Comparison of ENCODE assay signal across 8 cellular contexts in the genomic region with DNA sequence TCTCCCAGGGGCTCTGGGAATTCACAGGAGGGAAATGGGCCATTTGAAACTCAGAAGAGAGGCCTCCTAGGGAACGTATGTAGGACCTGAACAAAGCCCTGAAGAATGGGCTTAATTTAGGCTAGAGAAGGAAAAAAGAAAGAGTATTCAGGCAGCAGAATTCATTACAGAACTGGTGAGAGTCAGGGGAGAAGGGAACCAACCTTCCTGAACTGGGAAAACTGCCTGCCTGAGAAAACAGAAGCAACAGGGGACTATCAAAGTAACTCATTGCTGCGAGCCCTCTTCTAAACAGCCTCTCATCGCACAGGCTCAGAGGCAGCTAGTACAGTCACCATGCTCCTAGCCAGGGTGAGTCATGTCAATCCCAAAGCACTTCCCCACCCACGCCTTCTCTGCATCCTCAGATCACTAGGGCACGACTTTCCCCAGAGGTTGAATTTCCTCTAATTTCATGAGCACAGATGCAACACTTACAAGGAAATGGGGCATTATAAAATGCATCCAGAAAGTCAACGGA.
DNase-seq lines count a peak whose midpoint lies in the region; ATAC-seq and TF ChIP-seq lines count a peak whose summit lies in the region.

No MANE protein-coding gene starts in this region.

- H3K27ac ChIP-seq in HCT116 (ENCODE audit: low read depth, low read length) (peak overlapping the region; percentile 3; the same call in 1 of the 2 replicates), right lobe of liver (no peak overlapping the region), sigmoid colon (peak overlapping the region in 2 of 4 donors; percentile 43 to 49)

- RAD21 ChIA-PET in HCT116 (lab: Charles Lee; ENCODE audit: low non-redundant PET in 1 of 2, low total read pairs in 2 of 2, uncharacterized antibody in 2 of 2, unreplicated experiment in 2 of 2), result no interaction called here

- TF ChIP-seq RAD21 in HCT116 (IDR thresholded peaks at IDR 0.05; ENCODE audit: low read depth), result no peak

- peak overlapping the region; percentile 68 for H3K4me2 ChIP-seq in HCT116 (ENCODE audit: low read length)

- H3K9me2 ChIP-seq in HCT116 (ENCODE audit: insufficient read depth), result no peaks in the 10 kb centered on the region

- no peaks in the 10 kb centered on the region for H3K27me3 ChIP-seq in HCT116 (ENCODE audit: insufficient read depth, low read length)
- H3K27me3 ChIP-seq in right lobe of liver, result no peaks in the 10 kb centered on the region
- H3K27me3 ChIP-seq in sigmoid colon, result no peaks in the 10 kb centered on the region

- H3K9ac ChIP-seq in HCT116 (ENCODE audit: low read length), result peak overlapping the region; percentile 25

- H2AFZ ChIP-seq in HCT116 (ENCODE audit: low read depth, low read length, poor library complexity, severe bottlenecking), result peak overlapping the region; percentile 95

- no peak for TF ChIP-seq EP300 in sigmoid colon (IDR thresholded peaks at IDR 0.05)

- intact Hi-C loops in HCT116 (cut with micrococcal nuclease) (no loop called here), right lobe of liver (cut with DNase I) (no loop called here), sigmoid colon (cut with DNase I) (no loop called here)

- POLR2A ChIA-PET in HCT116 (lab: Charles Lee), result no interaction called here

- TF ChIP-seq CTCF in HCT116 (IDR thresholded peaks at IDR 0.05 in 2 of 3, conservative IDR thresholded peaks at IDR 0.05 in 1 of 3; ENCODE audit: borderline replicate concordance in 1 of 3, insufficient read depth in 1 of 3, low read depth in 2 of 3, low read length in 2 of 3) (no peak), cardiac fibroblast (IDR thresholded peaks at IDR 0.05; ENCODE audit: low read depth, low read length) (no peak), right lobe of liver (IDR thresholded peaks at IDR 0.05) (no peak), sigmoid colon (IDR thresholded peaks at IDR 0.05) (no peak)

- no peak for TF ChIP-seq POLR2A in HCT116 (IDR thresholded peaks at IDR 0.05; ENCODE audit: borderline replicate concordance, extremely low read depth, insufficient read depth, insufficient read length)
- TF ChIP-seq POLR2A in right lobe of liver (IDR thresholded peaks at IDR 0.05), result no peak
- TF ChIP-seq POLR2A in sigmoid colon (IDR thresholded peaks at IDR 0.05), result no peak

- BruUV-seq in HCT116 (replicated peaks; lab: Mats Ljungman, UMichigan), result no TSS peak

- no peaks in the 10 kb centered on the region for H3K9me3 ChIP-seq in HCT116 (ENCODE audit: control insufficient read depth in 1 of 2, insufficient read depth in 1 of 2, low read depth in 1 of 2, low read length in 2 of 2)
- no peaks in the 10 kb centered on the region for H3K9me3 ChIP-seq in right lobe of liver
- H3K9me3 ChIP-seq in sigmoid colon, result no peaks in the 10 kb centered on the region

- 43% methylated on average over 4 of the region's 6 CpGs for WGBS in right lobe of liver (ENCODE audit: insufficient coverage, low coverage, low lambda C conversion rate, missing lambda C conversion rate)
- WGBS in sigmoid colon, 2 donors, result 5 to 42% methylated on average over 6 of the region's 6 CpGs

- ATAC-seq in HCT116 (peak; percentile 96), right lobe of liver (peak; percentile 70 to 95 (median 80))

- H3K4me3 ChIP-seq in HCT116 (replicated peaks in 1 of 2; ENCODE audit: low read depth in 1 of 2, low read length in 2 of 2) (peak overlapping the region in 1 of 2 experiments; percentile 26; a peak in 2 of 4 replicates), cardiac fibroblast (replicated peaks in 1 of 2; ENCODE audit: low read depth in 2 of 2, low read length in 2 of 2) (no peak overlapping the region), right lobe of liver (no peak overlapping the region), sigmoid colon (no peak overlapping the region)

- H3K36me3 ChIP-seq in HCT116 (ENCODE audit: control insufficient read depth in 1 of 2, insufficient read depth in 2 of 2, low read length in 2 of 2) (no peaks in the 10 kb centered on the region), right lobe of liver (no peaks in the 10 kb centered on the region), sigmoid colon (no peaks in the 10 kb centered on the region)

- CTCF ChIA-PET in HCT116 (lab: Charles Lee), result no interaction called here

- no peaks in the 10 kb centered on the region for H4K20me1 ChIP-seq in HCT116 (ENCODE audit: insufficient read depth)

- no peaks in the 10 kb centered on the region for H3K79me2 ChIP-seq in HCT116 (ENCODE audit: insufficient read depth, low read length)

- DNase-seq in GM03348 (ENCODE audit: low spot score), result peak; percentile 94
- DNase-seq in HCT116 (ENCODE audit: low read depth, low spot score), result peak; percentile 77
- peak; percentile 80 for DNase-seq in NCI-H460 (ENCODE audit: extremely low read depth, low read depth)
- peak; percentile 91 to 96 for DNase-seq in cardiac fibroblast (ENCODE audit: low read depth in 2 of 2)
- peak in 1 of 3 donors; percentile 44 for DNase-seq in right lobe of liver
- no peak for DNase-seq in KG1 (lab: John Stamatoyannopoulos, UW)
- DNase-seq in sigmoid colon, result no peak
- DNase-seq in NCI-H1694 treated with DMSO at 0.1 percent for 48 hours (lab: John Stamatoyannopoulos, UW), result no peak

- H3K4me1 ChIP-seq in HCT116 (ENCODE audit: control insufficient read depth in 1 of 2, insufficient read depth in 2 of 2, low read length in 2 of 2), result peaks cover 14 to 23% of the 10 kb centered on the region in 2 experiments; a peak in 3 of 4 replicates
- no peaks in the 10 kb centered on the region for H3K4me1 ChIP-seq in right lobe of liver
- peaks cover 0 to 5% (median 0%) of the 10 kb centered on the region in 4 donors for H3K4me1 ChIP-seq in sigmoid colon

TF ChIP-seq in HCT116, 20 proteins besides CTCF, POLR2A, EP300 and RAD21:
- TF ChIP-seq MAX (IDR thresholded peaks at IDR 0.05) (peak; percentile 79), JUND (IDR thresholded peaks at IDR 0.05) (peak; percentile 86), EGR1 (IDR thresholded peaks at IDR 0.05; ENCODE audit: low read depth) (peak; percentile 99), SIN3A (IDR thresholded peaks at IDR 0.05; ENCODE audit: low read depth) (0 out of 2 replicates have a peak, but pooled peaks have one; percentile 28), TCF7L2 (IDR thresholded peaks at IDR 0.05; ENCODE audit: borderline replicate concordance, extremely low read depth, insufficient read depth, insufficient read length) (no peak), CBX3 (IDR thresholded peaks at IDR 0.05; ENCODE audit: low read depth) (peak; percentile 76; the same call in 1 of the 2 replicates), ELF1 (IDR thresholded peaks at IDR 0.05; ENCODE audit: borderline replicate concordance, low read depth) (no peak), YY1 (IDR thresholded peaks at IDR 0.05; ENCODE audit: extremely low read depth, insufficient replicate concordance, low read depth, low read length) (peak; percentile 53), CEBPB (IDR thresholded peaks at IDR 0.05; ENCODE audit: low read depth) (peak; percentile 75), SP1 (IDR thresholded peaks at IDR 0.05; ENCODE audit: low read depth) (peak; percentile 77), EZH2 (IDR thresholded peaks at IDR 0.05) (no peak), FOSL1 (IDR thresholded peaks at IDR 0.05; ENCODE audit: low read depth) (peak; percentile 89), SRF (IDR thresholded peaks at IDR 0.05; ENCODE audit: low read depth) (0 out of 2 replicates have a peak, but pooled peaks have one; percentile 48), ZNF274 (IDR thresholded peaks at IDR 0.05; ENCODE audit: low read depth, low read length) (no peak), POLR2AphosphoS5 (IDR thresholded peaks at IDR 0.05; ENCODE audit: low read depth, low read length) (peak; percentile 49)
TF ChIP-seq in HCT116: peak in this region for 11.

Comparison
In these comparisons a context has a peak if more than half of its experiments do, and no peak if none do; other contexts are left out.
1. DNase-seq: peak in GM03348 (single experiment), HCT116 (single experiment), NCI-H460 (single experiment) and cardiac fibroblast (2 of 2); none in KG1 (single experiment), sigmoid colon (single experiment) and NCI-H1694 treated with DMSO at 0.1 percent for 48 hours (single experiment).